ENCODE assay signal across 11 cellular contexts in genomic region chr2:61620244-61621159, GRCh38.
DNase-seq lines count a peak whose midpoint lies in the region; TF ChIP-seq lines count a peak whose summit lies in the region.
"Had no signal": no experiment of that assay in that cellular context is flagged by ENCODE, and none has a peak within 500 bp of the region (broad histone marks: within the 10 kb centered on the region; RNA-seq: fewer than 3 reads in every experiment).

No MANE protein-coding gene starts in this region.

- H3K4me3 ChIP-seq in choroid plexus epithelial cell (ENCODE audit: low read depth, low read length), result no peak overlapping the region
- H3K4me3 ChIP-seq in ascending aorta, result no peak overlapping the region
- H3K4me3 ChIP-seq: thoracic aorta had no signal

- no peaks in the 10 kb centered on the region for H3K4me1 ChIP-seq in ascending aorta
- H3K4me1 ChIP-seq: Caco-2 had no signal

- DNase-seq in activated T-cell treated with anti-CD3 and anti-CD28 coated beads, Interleukin-2, amount 50 U/mL, for 24 hours, result no peak
- no peak for DNase-seq in activated T-cell treated with anti-CD3 and anti-CD28 coated beads for 4 hours
- peak; percentile 52 for DNase-seq in NCI-H2107 (lab: John Stamatoyannopoulos, UW)
- peak; percentile 87 for DNase-seq in choroid plexus epithelial cell (ENCODE audit: low read depth)
- DNase-seq in stimulated activated CD8-positive, alpha-beta memory T cell treated with anti-CD3 and anti-CD28 coated beads, Interleukin-4, amount 100 ng/mL, for 48 hours, result peak; percentile 27
- DNase-seq in SHP77 (lab: John Stamatoyannopoulos, UW), result no peak
- no peak for DNase-seq in medulla oblongata (ENCODE audit: extremely low spot score)
- DNase-seq in ascending aorta (ENCODE audit: low spot score in 2 of 2), result no peak
- DNase-seq: NCI-H1417 had no signal

- intact Hi-C loops in ascending aorta (cut with DNase I), result no loop called here

- H3K9me3 Mint-ChIP-seq in activated T-cell treated with anti-CD3 and anti-CD28 coated beads, Interleukin-2, amount 50 U/mL, for 24 hours, result no peaks in the 10 kb centered on the region

- H3K27ac Mint-ChIP-seq in activated T-cell treated with anti-CD3 and anti-CD28 coated beads, Interleukin-2, amount 50 U/mL, for 24 hours, result peak overlapping the region; percentile 50

- H3K27me3 ChIP-seq in ascending aorta, result no peaks in the 10 kb centered on the region

- H3K27me3 Mint-ChIP-seq in activated T-cell treated with anti-CD3 and anti-CD28 coated beads, Interleukin-2, amount 50 U/mL, for 24 hours, result no peaks in the 10 kb centered on the region

- no peaks in the 10 kb centered on the region for H3K9me3 ChIP-seq in ascending aorta
- H3K9me3 ChIP-seq: Caco-2, thoracic aorta had no signal

- peaks cover 7% of the 10 kb centered on the region for H3K4me1 Mint-ChIP-seq in activated T-cell treated with anti-CD3 and anti-CD28 coated beads, Interleukin-2, amount 50 U/mL, for 24 hours (ENCODE audit: low read depth)

- no peaks in the 10 kb centered on the region for H3K36me3 Mint-ChIP-seq in activated T-cell treated with anti-CD3 and anti-CD28 coated beads, Interleukin-2, amount 50 U/mL, for 24 hours (ENCODE audit: low read depth)

- H3K4me3 Mint-ChIP-seq in activated T-cell treated with anti-CD3 and anti-CD28 coated beads, Interleukin-2, amount 50 U/mL, for 24 hours, result no peak overlapping the region

- TF ChIP-seq CTCF in choroid plexus epithelial cell (conservative IDR thresholded peaks at IDR 0.05; ENCODE audit: low read depth, low read length) (no peak), ascending aorta (IDR thresholded peaks at IDR 0.05) (no peak)

- no peaks in the 10 kb centered on the region for H3K36me3 ChIP-seq in ascending aorta
- H3K36me3 ChIP-seq: thoracic aorta had no signal

- no peak overlapping the region for H3K27ac ChIP-seq in ascending aorta
- H3K27ac ChIP-seq: thoracic aorta had no signal

Comparison
In these comparisons a context has a peak if more than half of its experiments do, and no peak if none do; other contexts are left out.
1. DNase-seq: peak in NCI-H2107 (single experiment), choroid plexus epithelial cell (single experiment) and stimulated activated CD8-positive, alpha-beta memory T cell treated with anti-CD3 and anti-CD28 coated beads, Interleukin-4, amount 100 ng/mL, for 48 hours (single experiment); none in activated T-cell treated with anti-CD3 and anti-CD28 coated beads, Interleukin-2, amount 50 U/mL, for 24 hours (single experiment), activated T-cell treated with anti-CD3 and anti-CD28 coated beads for 4 hours (single experiment), SHP77 (0 of 2), medulla oblongata (single experiment) and ascending aorta (0 of 2).